Comparison of ENCODE assay signal across 8 cellular contexts in genomic region chr4:56978750-56979303, GRCh38. TPM values are rescaled to one million over a fixed set of nuclear protein-coding genes. Genes with fewer than 3 reads are reported as not detected.
A peak's percentile ranks its signal among the peaks of the same experiment; 100 is the strongest.
DNase-seq lines count a peak whose midpoint lies in the region; ATAC-seq, FAIRE-seq and TF ChIP-seq lines count a peak whose summit lies in the region.

POLR2B (plus strand) TSS chr4:56978896; CDS start chr4:56978986, 90 bp downstream.

- peaks cover 7% of the 10 kb centered on the region for H3K79me1 ChIP-seq in H1 (ENCODE audit: low read depth, low read length)
- H3K79me1 ChIP-seq in mesenchymal stem cell (replicated peaks; ENCODE audit: low read length, poor library complexity, severe bottlenecking) = no peaks in the 10 kb centered on the region

- peak within 1 kb of the TSS; percentile 51 for H3K56ac ChIP-seq in H1 (replicated peaks; ENCODE audit: insufficient read length, low read depth, low read length)

- peak within 1 kb of the TSS; percentile 80 for H4K5ac ChIP-seq in H1 (ENCODE audit: insufficient read length, low read depth, low read length)

- H4K91ac ChIP-seq in H1 (replicated peaks; ENCODE audit: insufficient read length, low read length) (peak within 1 kb of the TSS; percentile 79), mesenchymal stem cell (ENCODE audit: low read length) (no peak within 1 kb of the TSS)

- TF ChIP-seq RAD21 in H1 (IDR thresholded peaks at IDR 0.05 in 1 of 2, conservative IDR thresholded peaks at IDR 0.05 in 1 of 2; ENCODE audit: low read depth in 2 of 2, low read length in 2 of 2) = no peak

- H2BK5ac ChIP-seq in H1 (ENCODE audit: low read depth, low read length) = peak within 1 kb of the TSS; percentile 96
- H2BK5ac ChIP-seq in mesenchymal stem cell (ENCODE audit: low read depth, low read length, poor library complexity, severe bottlenecking) = no peak within 1 kb of the TSS

- TF ChIP-seq POLR2A in H1 (IDR thresholded peaks at IDR 0.05; ENCODE audit: control extremely low read depth in 1 of 2, low read depth in 2 of 2, low read length in 2 of 2) = peak in 1 of 2 experiments; percentile 94; a peak in 2 of 3 replicates

- H3K4ac ChIP-seq in H1 (replicated peaks; ENCODE audit: insufficient read length, low read depth, low read length) (no peak within 1 kb of the TSS), mesenchymal stem cell (ENCODE audit: low read depth in 1 of 2, low read length in 2 of 2) (peak within 1 kb of the TSS in 1 of 2 experiments; percentile 65)

- TF ChIP-seq EP300 in H1 (IDR thresholded peaks at IDR 0.05; ENCODE audit: borderline replicate concordance in 1 of 2, low read depth in 2 of 2, low read length in 2 of 2) = no peak

- H3K4me2 ChIP-seq in H1 (ENCODE audit: insufficient read depth in 1 of 2, low read depth in 2 of 2, low read length in 2 of 2) (peak within 1 kb of the TSS; percentile 94 to 96), mesenchymal stem cell (ENCODE audit: low read length, poor library complexity, severe bottlenecking) (peak within 1 kb of the TSS; percentile 80)

- peak within 1 kb of the TSS; percentile 96 to 100 (median 98) for H3K27ac Mint-ChIP-seq in CD8-positive, alpha-beta memory T cell

- peak; percentile 26 for ATAC-seq in GM19468 (IDR thresholded peaks at IDR 0.05; ENCODE audit: extremely low read depth, unreplicated experiment)

- WGBS in H1 (ENCODE audit: extremely low coverage in 1 of 2, insufficient coverage in 1 of 2, insufficient read length in 1 of 2, insufficient replicate concordance in 2 of 2, low coverage in 1 of 2, low lambda C conversion rate in 2 of 2, missing lambda C conversion rate in 1 of 2), 2 experiments = 3% methylated on average over 37 of the region's 37 CpGs; no CpG with 5 or more reads in 1 of the 2 experiments
- under 1% methylated on average over 34 of the region's 37 CpGs for WGBS in mesenchymal stem cell

- H3K4me1 ChIP-seq in CD8-positive, alpha-beta memory T cell (ENCODE audit: insufficient read depth, low read length) = peaks cover 58% of the 10 kb centered on the region
- H3K4me1 ChIP-seq in H1 (replicated peaks in 1 of 4; ENCODE audit: control insufficient read depth in 3 of 4, insufficient read depth in 4 of 4, low read length in 3 of 4) = peaks cover 0 to 4% (median 0%) of the 10 kb centered on the region in 4 experiments; a peak in 3 of 7 replicates
- peaks cover 21% of the 10 kb centered on the region for H3K4me1 ChIP-seq in mesenchymal stem cell (ENCODE audit: control insufficient read depth, insufficient read depth, low read depth, low read length)

- no peaks in the 10 kb centered on the region for H3K27me3 ChIP-seq in CD8-positive, alpha-beta memory T cell (ENCODE audit: insufficient read depth, low read length, poor library complexity, severe bottlenecking)
- H3K27me3 ChIP-seq in H1 (replicated peaks in 1 of 4; ENCODE audit: control insufficient read depth in 3 of 4, extremely low read depth in 1 of 4, insufficient read depth in 3 of 4, low read length in 3 of 4) (no peaks in the 10 kb centered on the region; a peak in 1 of 7 replicates), mesenchymal stem cell (ENCODE audit: control insufficient read depth in 1 of 2, insufficient read depth in 1 of 2, low read length in 2 of 2) (no peaks in the 10 kb centered on the region)

- H2BK12ac ChIP-seq in H1 (ENCODE audit: low read depth, low read length) (peak within 1 kb of the TSS; percentile 91), mesenchymal stem cell (ENCODE audit: low read length in 2 of 2) (peak within 1 kb of the TSS in 1 of 2 experiments; percentile 8)

- H3K27me3 Mint-ChIP-seq in CD8-positive, alpha-beta memory T cell = no peaks in the 10 kb centered on the region

- H3K18ac ChIP-seq in H1 (ENCODE audit: extremely low read depth, low read length) (peak within 1 kb of the TSS; percentile 87), mesenchymal stem cell (ENCODE audit: low read depth in 1 of 2, low read length in 2 of 2) (peak within 1 kb of the TSS; percentile 89 to 95)

- peak within 1 kb of the TSS; percentile 94; the same call in 1 of the 2 replicates for H4K8ac ChIP-seq in H1 (ENCODE audit: extremely low read depth, insufficient read depth, low read length)
- H4K8ac ChIP-seq in mesenchymal stem cell (ENCODE audit: low read length) = peak within 1 kb of the TSS; percentile 88

- H3K4me3 ChIP-seq in CD8-positive, alpha-beta memory T cell (ENCODE audit: low read length) = peak within 1 kb of the TSS; percentile 89
- H3K4me3 ChIP-seq in H1 (ENCODE audit: extremely low read depth in 1 of 4, insufficient read depth in 2 of 4, low read depth in 3 of 4, low read length in 4 of 4) (peak within 1 kb of the TSS; percentile 85 to 92 (median 90)), mesenchymal stem cell (ENCODE audit: insufficient read depth in 1 of 2, low read depth in 1 of 2, low read length in 2 of 2) (peak within 1 kb of the TSS; percentile 82 to 95)

- peak within 1 kb of the TSS; percentile 96 to 100 (median 98) for H3K4me3 Mint-ChIP-seq in CD8-positive, alpha-beta memory T cell

- DNase-seq in CD8-positive, alpha-beta memory T cell = peak; percentile 75 to 87 (median 78)
- DNase-seq in HS-5 (ENCODE audit: low read depth) = peak; percentile 78
- peak; percentile 97 for DNase-seq in NOMO-1 treated with DMSO at 0.1 percent for 48 hours (lab: John Stamatoyannopoulos, UW; ENCODE audit: unreplicated experiment)
- DNase-seq in activated CD8-positive, alpha-beta memory T cell treated with anti-CD3 and anti-CD28 coated beads for 4 hours (ENCODE audit: low read depth in 2 of 2) = peak; percentile 79
- peak; percentile 89 to 93 for DNase-seq in H1 (ENCODE audit: low read depth in 1 of 2, low spot score in 2 of 2)
- peak; percentile 96 for DNase-seq in mesenchymal stem cell
- DNase-seq in stimulated activated CD8-positive, alpha-beta memory T cell treated with anti-CD3 and anti-CD28 coated beads, Interleukin-15, amount 100 ng/mL, for 1 hour (ENCODE audit: low read depth) = peak; percentile 72

- H3K23me2 ChIP-seq in H1 (ENCODE audit: low read depth, low read length) = peaks cover 18% of the 10 kb centered on the region

- peak within 1 kb of the TSS; percentile 92 for H3K14ac ChIP-seq in H1 (ENCODE audit: insufficient read length)
- peak within 1 kb of the TSS in 1 of 2 experiments; percentile 93 for H3K14ac ChIP-seq in mesenchymal stem cell (ENCODE audit: low read length in 2 of 2)

- H3K4me1 Mint-ChIP-seq in CD8-positive, alpha-beta memory T cell = peaks cover 53 to 81% (median 60%) of the 10 kb centered on the region in 3 donors

- peak within 1 kb of the TSS; percentile 85 to 100 (median 88) for H3K9ac ChIP-seq in H1 (replicated peaks in 1 of 4; ENCODE audit: extremely low read depth in 1 of 4, low read depth in 3 of 4, low read length in 3 of 4)
- peak within 1 kb of the TSS; percentile 94 for H3K9ac ChIP-seq in mesenchymal stem cell (ENCODE audit: low read length)

- FAIRE-seq in H1 (lab: Jason Lieb, UNC) = peak; percentile 13

- H3K79me2 ChIP-seq in H1 (ENCODE audit: control insufficient read depth in 1 of 2, insufficient read depth in 2 of 2, low read length in 2 of 2) = peaks cover 47 to 78% of the 10 kb centered on the region in 2 experiments

- H3K9me3 ChIP-seq in CD8-positive, alpha-beta memory T cell (ENCODE audit: low read length) = no peaks in the 10 kb centered on the region
- H3K9me3 ChIP-seq in H1 (ENCODE audit: insufficient read depth in 2 of 2, low read depth in 1 of 2, low read length in 1 of 2) (no peaks in the 10 kb centered on the region), mesenchymal stem cell (ENCODE audit: control insufficient read depth, low read length) (no peaks in the 10 kb centered on the region)

- peaks cover 4 to 46% (median 4%) of the 10 kb centered on the region in 3 donors for H3K36me3 Mint-ChIP-seq in CD8-positive, alpha-beta memory T cell

- no peak for TF ChIP-seq CTCF in H1 (IDR thresholded peaks at IDR 0.05; ENCODE audit: control extremely low read depth in 1 of 3, insufficient read depth in 1 of 3, low read depth in 1 of 3, low read length in 3 of 3)

- H2AK5ac ChIP-seq in H1 (ENCODE audit: low read depth, low read length) (peak within 1 kb of the TSS; percentile 98; the same call in 1 of the 2 replicates), mesenchymal stem cell (ENCODE audit: low read length, severe bottlenecking) (peak within 1 kb of the TSS; percentile 23)

- H3K36me3 ChIP-seq in CD8-positive, alpha-beta memory T cell (ENCODE audit: insufficient read depth, low read length) = peaks cover under 1% of the 10 kb centered on the region
- H3K36me3 ChIP-seq in H1 (ENCODE audit: control insufficient read depth in 2 of 4, insufficient read depth in 4 of 4, low read length in 3 of 4) (peaks cover 0 to 2% (median 0%) of the 10 kb centered on the region in 4 experiments; a peak in 3 of 8 replicates), mesenchymal stem cell (ENCODE audit: control insufficient read depth in 1 of 2, insufficient read depth in 2 of 2, low read depth in 1 of 2, low read length in 2 of 2) (peaks cover 15 to 22% of the 10 kb centered on the region in 2 experiments)

- peak within 1 kb of the TSS; percentile 38; the same call in 1 of the 2 replicates for H2AFZ ChIP-seq in H1 (ENCODE audit: low read length)
- peak within 1 kb of the TSS; percentile 89 for H2AFZ ChIP-seq in mesenchymal stem cell (ENCODE audit: low read depth, low read length)

- CTCF ChIA-PET in CD8-positive, alpha-beta memory T cell (lab: Charles Lee) = interaction anchor here (1.4 to 5.9 kb wide), 7 partner anchors 9 to 1030 kb away, joined by 3 to 51 read pairs (median 10); partner anchors contain the start of genes CEP135, PAICS, PPAT and REST
- CTCF ChIA-PET in H1 (lab: Charles Lee; ENCODE audit: partially characterized antibody) = interaction anchor here (0.5 to 3.3 kb wide), 2 partner anchors 18 to 315 kb away, joined by 6 to 12 read pairs; no protein-coding TSS in a partner anchor

- peaks cover 0 to 3% (median 0%) of the 10 kb centered on the region in 5 donors for H3K9me3 Mint-ChIP-seq in CD8-positive, alpha-beta memory T cell

- no peak within 1 kb of the TSS for H2BK15ac ChIP-seq in H1 (ENCODE audit: low read length)
- H2BK15ac ChIP-seq in mesenchymal stem cell (ENCODE audit: low read depth, poor library complexity, severe bottlenecking) = no peak within 1 kb of the TSS

- H4K20me1 ChIP-seq in H1 (replicated peaks in 1 of 2; ENCODE audit: control insufficient read depth in 1 of 2, insufficient read depth in 2 of 2, low read length in 2 of 2) = peaks cover 7 to 14% of the 10 kb centered on the region in 2 experiments

- no peak within 1 kb of the TSS for H2BK120ac ChIP-seq in H1 (replicated peaks; ENCODE audit: low read depth, low read length)
- H2BK120ac ChIP-seq in mesenchymal stem cell (ENCODE audit: low read depth, low read length) = no peak within 1 kb of the TSS

- POLR2A ChIA-PET in CD8-positive, alpha-beta memory T cell (lab: Charles Lee) = interaction anchor here (0.6 to 4.0 kb wide), 5 partner anchors 70 to 592 kb away, joined by 3 to 107 read pairs (median 16); partner anchors contain the start of genes AASDH, PAICS, PPAT and REST
- POLR2A ChIA-PET in H1 (lab: Charles Lee; ENCODE audit: partially characterized antibody) = interaction anchor here (0.7 to 4.6 kb wide), 22 partner anchors 8 to 1013 kb away, joined by 3 to 55 read pairs (median 6); partner anchors contain the start of genes PAICS, PPAT, REST and SPINK2

- H3K27ac ChIP-seq in CD8-positive, alpha-beta memory T cell (ENCODE audit: low read depth, low read length) = peak within 1 kb of the TSS; percentile 90
- H3K27ac ChIP-seq in H1 (ENCODE audit: low read depth, low read length) = peak within 1 kb of the TSS; percentile 42
- peak within 1 kb of the TSS; percentile 95 for H3K27ac ChIP-seq in mesenchymal stem cell (ENCODE audit: low read length, poor library complexity, severe bottlenecking)

- H2BK20ac ChIP-seq in H1 (ENCODE audit: low read length) = no peak within 1 kb of the TSS

- H3K23ac ChIP-seq in H1 (ENCODE audit: insufficient read length) (no peak within 1 kb of the TSS), mesenchymal stem cell (ENCODE audit: low read length in 2 of 2) (peak within 1 kb of the TSS in 1 of 2 experiments; percentile 6)

RNA-seq across cellular contexts. Expression of gene POLR2B, which starts in this region (rescaled TPM):
- total RNA-seq in CD8-positive, alpha-beta memory T cell = 100 to 1,000 TPM; 122 to 129 TPM
- 61.0 TPM for polyA plus RNA-seq in CD8-positive, alpha-beta memory T cell
- total RNA-seq in H1 (2021; fragmentation: NEBNext Ultra II Directional; extraction: Animal tissue kit (Norgen Biotek cat#: 25700)) = 99.9 and 115 TPM in 2 replicates
- 36.5 and 59.3 TPM in 2 replicates for polyA plus RNA-seq in H1 (2011; rRNA removed)
- polyA plus RNA-seq in H1 (2011; cell fraction: cytosol; rRNA removed) = 72.8 TPM
- 41.0 TPM for polyA plus RNA-seq in H1 (2011; cell fraction: nucleus; rRNA removed)
- 70.8 to 124 TPM (median 87.4 TPM) in 4 replicates for polyA plus RNA-seq in H1 (2012, experiment 1 of 2)
- 5.2 TPM for polyA plus RNA-seq in H1 (2012, experiment 2 of 2)
- 57.4 TPM for polyA plus RNA-seq in H1 (2013, experiment 1 of 2)
- polyA plus RNA-seq in H1 (2013, experiment 2 of 2) = 56.5 TPM
- polyA minus RNA-seq in H1 (2011; rRNA and poly(A)+ RNA removed) = 87.9 and 126 TPM in 2 replicates
- 41.6 TPM for polyA minus RNA-seq in H1 (2011; cell fraction: cytosol; rRNA and poly(A)+ RNA removed)
- 67.9 TPM for polyA minus RNA-seq in H1 (2011; cell fraction: nucleus; rRNA and poly(A)+ RNA removed)
- 57.0 TPM for polyA plus RNA-seq in mesenchymal stem cell (2013, experiment 1 of 2)
- polyA plus RNA-seq in mesenchymal stem cell (2013, experiment 2 of 2) = 58.9 TPM

Comparison
In these comparisons a context has a peak if more than half of its experiments do, and no peak if none do; other contexts are left out.
1. Peak in every context shown above with its lines: DNase-seq, ATAC-seq, H3K4me3 ChIP-seq and H3K27ac ChIP-seq.
2. H3K27ac ChIP-seq: peak in every context shown above with its lines; median percentile 95 in mesenchymal stem cell; 90 in CD8-positive, alpha-beta memory T cell; 42 in H1.